Comparison of ENCODE assay signal across 1 cellular context in the genomic region with DNA sequence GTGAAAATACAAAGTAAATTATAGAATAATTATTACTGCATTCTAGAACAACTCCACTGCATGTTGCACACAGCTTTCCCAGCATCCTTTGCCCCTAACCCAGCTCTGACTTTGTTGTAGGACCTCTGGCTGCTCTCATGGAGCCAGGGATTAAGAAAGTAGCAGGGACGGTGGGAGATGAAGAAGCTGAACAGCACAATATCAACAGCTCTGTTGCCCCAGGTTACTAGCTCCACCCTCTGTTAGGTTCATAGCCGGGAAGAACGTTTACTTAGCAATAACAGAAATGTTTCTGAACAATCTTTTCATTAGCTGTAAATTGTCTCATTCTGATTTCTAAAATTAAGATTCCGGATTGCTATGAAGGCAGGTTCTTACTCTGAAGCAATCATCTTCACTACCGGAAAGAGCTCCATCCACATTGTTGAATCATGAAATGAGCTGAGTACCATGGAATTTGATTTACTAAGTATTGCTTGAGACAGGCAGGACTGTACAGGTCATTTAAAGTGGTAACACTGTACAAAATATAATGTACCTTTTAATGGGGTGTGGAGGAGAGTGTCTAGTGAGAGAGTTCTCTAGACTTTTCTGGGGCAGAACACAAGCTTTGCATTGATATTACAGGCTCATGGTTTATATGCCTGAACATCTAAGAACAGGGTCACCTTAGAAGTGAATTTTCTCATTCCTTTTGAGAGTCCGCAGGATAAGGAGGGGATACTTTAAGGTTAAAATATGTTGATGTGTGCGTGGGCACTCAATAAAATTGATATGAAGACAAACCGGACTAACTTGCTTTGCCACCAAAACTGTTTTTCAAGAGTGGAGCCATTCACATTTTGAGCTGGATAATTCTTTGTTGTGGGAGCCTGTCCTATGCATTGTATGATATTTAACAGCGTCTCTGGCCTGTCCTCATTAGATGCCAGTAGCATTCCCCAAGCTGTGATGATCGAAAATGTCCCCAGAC.
TF ChIP-seq lines count a peak whose summit lies in the region.

No MANE protein-coding gene starts in this region.

TF ChIP-seq in HepG2, 621 proteins besides CTCF, POLR2A, EP300 and RAD21:
- TF ChIP-seq POLR2G (IDR thresholded peaks at IDR 0.05; ENCODE audit: low read depth, low read length), result no peak
- TF ChIP-seq ZBTB1 (CRISPR knock-in tag; IDR thresholded peaks at IDR 0.05; ENCODE audit: borderline replicate concordance), result no peak
- TF ChIP-seq RFX3 (CRISPR knock-in tag; IDR thresholded peaks at IDR 0.05), result 0 out of 2 replicates have a peak, but pooled peaks have one; percentile 35
- no peak for TF ChIP-seq ELF4 (CRISPR knock-in tag; IDR thresholded peaks at IDR 0.05; ENCODE audit: borderline replicate concordance)
- no peak for TF ChIP-seq PHF5A (CRISPR knock-in tag; IDR thresholded peaks at IDR 0.05; ENCODE audit: low read depth, unreplicated experiment)
- TF ChIP-seq SMC3 (IDR thresholded peaks at IDR 0.05; ENCODE audit: low read length), result no peak
- TF ChIP-seq ZNF263 (CRISPR knock-in tag; IDR thresholded peaks at IDR 0.05), result no peak
- TF ChIP-seq GABPB1 (CRISPR knock-in tag; IDR thresholded peaks at IDR 0.05), result no peak
- TF ChIP-seq ZNF547 (CRISPR knock-in tag; IDR thresholded peaks at IDR 0.05), result no peak
